In genomic region chr2:10305715-10306114, GRCh38 we compare ENCODE assay signal across 9 cellular contexts. TPM values are rescaled to one million over a fixed set of nuclear protein-coding genes. Genes with fewer than 3 reads are reported as not detected.
DNase-seq lines count a peak whose midpoint lies in the region; ATAC-seq and TF ChIP-seq lines count a peak whose summit lies in the region.
"Had no signal": no experiment of that assay in that cellular context is flagged by ENCODE, and none has a peak within 500 bp of the region (broad histone marks: within the 10 kb centered on the region; RNA-seq: fewer than 3 reads in every experiment).

No MANE protein-coding gene starts in this region.

- peak overlapping the region in 3 of 4 donors; percentile 87 to 99 (median 92) for H3K27ac ChIP-seq in Peyer's patch

- no peaks in the 10 kb centered on the region for H3K9me3 ChIP-seq in Peyer's patch
- H3K9me3 ChIP-seq: mucosa of descending colon had no signal

- TF ChIP-seq POLR2A in Peyer's patch (IDR thresholded peaks at IDR 0.05): no peak

- DNase-seq in D341Med (ENCODE audit: low spot score): peak; percentile 60
- DNase-seq in Peyer's patch: peak; percentile 25 to 81 (median 80)
- peak; percentile 29 for DNase-seq in astrocyte of the hippocampus (ENCODE audit: low read depth, low spot score)
- no peak for DNase-seq in neural crest cell (ENCODE audit: low read depth, low spot score)

- ATAC-seq in GM21737 (IDR thresholded peaks at IDR 0.05; ENCODE audit: unreplicated experiment): no peak
- ATAC-seq in HG02763 (IDR thresholded peaks at IDR 0.05; ENCODE audit: unreplicated experiment): no peak
- no peak for ATAC-seq in HG03039 (IDR thresholded peaks at IDR 0.05; ENCODE audit: unreplicated experiment)
- ATAC-seq in GM19395 (IDR thresholded peaks at IDR 0.05; ENCODE audit: unreplicated experiment): no peak
- ATAC-seq: mucosa of descending colon had no signal

- H3K9me3 Mint-ChIP-seq in neural crest cell: no peaks in the 10 kb centered on the region

- peaks cover 27% of the 10 kb centered on the region for H3K4me1 Mint-ChIP-seq in neural crest cell

- peaks cover 4 to 48% (median 12%) of the 10 kb centered on the region in 4 donors for H3K4me1 ChIP-seq in Peyer's patch

- H3K27me3 ChIP-seq in Peyer's patch: no peaks in the 10 kb centered on the region

- TF ChIP-seq CTCF in Peyer's patch (IDR thresholded peaks at IDR 0.05) (peak in 4 of 6 experiments; percentile 33 to 82 (median 76)), neural crest cell (conservative IDR thresholded peaks at IDR 0.05) (peak; percentile 28)

- H3K4me3 Mint-ChIP-seq in neural crest cell: peak overlapping the region; percentile 86

- H3K36me3 ChIP-seq in Peyer's patch: no peaks in the 10 kb centered on the region

- peak overlapping the region in 2 of 4 donors; percentile 85 to 98 for H3K4me3 ChIP-seq in Peyer's patch
- H3K4me3 ChIP-seq: mucosa of descending colon had no signal

- H3K36me3 Mint-ChIP-seq in neural crest cell (ENCODE audit: low read depth): no peaks in the 10 kb centered on the region

- H3K27me3 Mint-ChIP-seq in neural crest cell (ENCODE audit: low read depth): peaks cover 46% of the 10 kb centered on the region

- no peak overlapping the region for H3K27ac Mint-ChIP-seq in neural crest cell (ENCODE audit: unreplicated experiment)

RNA-seq across cellular contexts. Expression of gene HPCAL1, which starts 3.0 kb away (rescaled TPM):
- total RNA-seq in Peyer's patch: 100 to 1,000 TPM; 123 to 270 (median 156) TPM
- 16.2 and 17.3 TPM in 2 replicates for total RNA-seq in neural crest cell
